Comparison of ENCODE assay signal across 21 cellular contexts in the genomic region with DNA sequence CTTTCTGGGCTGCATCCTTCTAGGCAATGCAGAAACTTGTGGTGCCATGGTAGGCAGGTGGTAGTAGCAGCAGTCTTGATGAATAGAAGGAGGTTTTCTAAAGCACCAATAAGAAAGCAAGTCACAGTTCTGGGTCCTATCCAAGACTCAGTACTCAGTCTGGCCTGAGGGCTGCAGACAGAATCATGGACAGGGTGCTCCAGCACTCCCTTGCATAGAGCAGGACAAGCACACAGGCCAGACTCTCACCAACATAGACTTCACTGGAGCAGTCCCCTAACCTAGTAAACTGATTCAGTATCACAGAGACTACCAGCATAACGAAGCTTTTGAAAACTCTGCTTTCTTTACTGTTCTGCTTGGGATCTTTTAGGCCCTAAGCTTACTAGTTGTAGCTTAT.
"Had no signal": no experiment of that assay in that cellular context is flagged by ENCODE, and none has a peak within 500 bp of the region (broad histone marks: within the 10 kb centered on the region; RNA-seq: fewer than 3 reads in every experiment).

No MANE protein-coding gene starts in this region.

- DNase-seq: hypothalamus; immature natural killer cell; left ventricle myocardium inferior; mesendoderm; naive B cell; nucleus accumbens; pancreas; posterior cingulate gyrus; retina; right cardiac atrium; stimulated activated CD4-positive, alpha-beta T cell treated with anti-CD3 and anti-CD28 coated beads, Interleukin-12 subunit alpha, Interleukin-12 subunit beta, amount 100 ng/mL, for 4 hours; stimulated activated CD4-positive, alpha-beta T cell treated with anti-CD3 and anti-CD28 coated beads, Interleukin-15, amount 100 ng/mL, for 24 hours; stimulated activated CD4-positive, alpha-beta T cell treated with anti-CD3 and anti-CD28 coated beads, Interleukin-4, amount 100 ng/mL, for 24 hours; stimulated activated naive CD4-positive, alpha-beta T cell; tibial artery; trophoblast cell; uterus had no signal

- H3K27ac ChIP-seq: left ventricle myocardium inferior, pancreas, prostate gland, skin epidermis, suprapubic skin, thoracic aorta, tibial artery, uterus had no signal
